ENCODE assay signal across 8 cellular contexts in genomic region chr1:102083186-102083585, GRCh38.
"Had no signal": no experiment of that assay in that cellular context is flagged by ENCODE, and none has a peak within 500 bp of the region (broad histone marks: within the 10 kb centered on the region; RNA-seq: fewer than 3 reads in every experiment).

No MANE protein-coding gene starts in this region.

- H3K9me3 ChIP-seq: HAP-1 had no signal

- H3K27ac ChIP-seq: GM23248, KMS-11 had no signal

- DNase-seq: GM23248, H7, HFFc6, KBM-7 had no signal

- H2AFZ ChIP-seq: GM23248 had no signal

- H3K4me2 ChIP-seq: KMS-11 had no signal

- ATAC-seq: HCT116 had no signal

- H3K4me1 Mint-ChIP-seq: IgD-negative memory B cell had no signal

- H3K4me3 ChIP-seq: GM23248, HAP-1 had no signal

- H3K9ac ChIP-seq: GM23248, KMS-11 had no signal

- H3K27ac Mint-ChIP-seq: HFFc6, IgD-negative memory B cell had no signal

- H3K36me3 Mint-ChIP-seq: IgD-negative memory B cell had no signal

- H3K4me3 Mint-ChIP-seq: HFFc6, IgD-negative memory B cell had no signal

- H3K36me3 ChIP-seq: HAP-1 had no signal

- H3K27me3 Mint-ChIP-seq: IgD-negative memory B cell had no signal
